9 cellular contexts compared by ENCODE assay signal in genomic region chrX:48504261-48504660, GRCh38. TPM values are rescaled to one million over a fixed set of nuclear protein-coding genes. Genes with fewer than 3 reads are reported as not detected.
"Had no signal": no experiment of that assay in that cellular context is flagged by ENCODE, and none has a peak within 500 bp of the region (broad histone marks: within the 10 kb centered on the region; RNA-seq: fewer than 3 reads in every experiment).

No MANE protein-coding gene starts in this region.

- DNase-seq: GM23248, GOT3, H7, HFFc6 had no signal

- H3K27ac ChIP-seq: GM23248, HL-60 had no signal

- H3K4me3 Mint-ChIP-seq: HFFc6, IgD-negative memory B cell had no signal

- H2AFZ ChIP-seq: GM23248 had no signal

- FAIRE-seq: HepG2 had no signal

- H3K9ac ChIP-seq: GM23248 had no signal

- H3K9me3 Mint-ChIP-seq: HFFc6, IgD-negative memory B cell had no signal

- H3K36me3 Mint-ChIP-seq: IgD-negative memory B cell had no signal

- H3K9me3 ChIP-seq: HAP-1 had no signal

- H3K36me3 ChIP-seq: HAP-1 had no signal

- H3K4me3 ChIP-seq: GM23248, HAP-1 had no signal

- H3K27ac Mint-ChIP-seq: HFFc6, IgD-negative memory B cell had no signal

RNA-seq across cellular contexts. Expression of gene SLC38A5, which starts 34.2 kb away (rescaled TPM):
- total RNA-seq: HT1080 had no signal
